ENCODE assay signal across 29 cellular contexts in genomic region chr4:129087516-129087915, GRCh38.
"Had no signal": no experiment of that assay in that cellular context is flagged by ENCODE, and none has a peak within 500 bp of the region (broad histone marks: within the 10 kb centered on the region; RNA-seq: fewer than 3 reads in every experiment).

No MANE protein-coding gene starts in this region.

- ATAC-seq: activated CD4-positive, alpha-beta T cell treated with anti-CD3 and anti-CD28 coated beads for 36 hours; activated CD4-positive, CD25-positive, alpha-beta regulatory T cell treated with anti-CD3 and anti-CD28 coated beads, Interleukin-2, amount 50 U/mL, for 24 hours; activated CD8-positive, alpha-beta memory T cell treated with anti-CD3 and anti-CD28 coated beads, Interleukin-2, amount 10 ng/mL, durations not matched to agents 7 days and 5 days; activated CD8-positive, alpha-beta T cell treated with anti-CD3 and anti-CD28 coated beads, Interleukin-2, amount 10 ng/mL, durations not matched to agents 7 days and 5 days; activated naive CD8-positive, alpha-beta T cell treated with anti-CD3 and anti-CD28 coated beads, Interleukin-2, amount 50 U/mL, for 24 hours; WTC11 had no signal

- DNase-seq: activated CD4-positive, alpha-beta memory T cell treated with anti-CD3 and anti-CD28 coated beads, Interleukin-2, amount 10 ng/mL, durations not matched to agents 7 days and 5 days; activated CD4-positive, alpha-beta T cell treated with anti-CD3 and anti-CD28 coated beads for 1 hour; activated CD4-positive, alpha-beta T cell treated with anti-CD3 and anti-CD28 coated beads for 36 hours; activated CD4-positive, alpha-beta T cell treated with anti-CD3 and anti-CD28 coated beads for 48 hours; activated CD4-positive, alpha-beta T cell treated with anti-CD3 and anti-CD28 coated beads, Interleukin-2, amount 10 ng/mL, durations not matched to agents 7 days and 5 days; activated CD4-positive, alpha-beta T cell treated with anti-CD3 and anti-CD28 coated beads, Interleukin-2, amount 50 U/mL, for 48 hours; activated CD4-positive, CD25-positive, alpha-beta regulatory T cell; activated CD8-positive, alpha-beta memory T cell treated with anti-CD3 and anti-CD28 coated beads for 24 hours; activated CD8-positive, alpha-beta memory T cell treated with anti-CD3 and anti-CD28 coated beads, Interleukin-2, amount 10 ng/mL, durations not matched to agents 7 days and 5 days; activated CD8-positive, alpha-beta memory T cell treated with anti-CD3 and anti-CD28 coated beads, Interleukin-2, amount 50 U/mL, for 48 hours; activated CD8-positive, alpha-beta T cell treated with anti-CD3 and anti-CD28 coated beads, Interleukin-2, amount 10 ng/mL, durations not matched to agents 7 days and 5 days; activated effector memory CD4-positive, alpha-beta T cell treated with Interleukin-2 at 50 U/mL for 16 hours; activated gamma-delta T cell; activated naive CD4-positive, alpha-beta T cell treated with anti-CD3 and anti-CD28 coated beads, Interleukin-2, amount 10 ng/mL, durations not matched to agents 7 days and 5 days; activated naive CD4-positive, alpha-beta T cell treated with Interleukin-2 at 50 U/mL for 16 hours; activated naive CD8-positive, alpha-beta T cell treated with anti-CD3 and anti-CD28 coated beads, Interleukin-2, amount 10 ng/mL, durations not matched to agents 7 days and 5 days; activated naive CD8-positive, alpha-beta T cell treated with anti-CD3 and anti-CD28 coated beads, Interleukin-2, amount 50 U/mL, for 24 hours; activated T-cell treated with anti-CD3 and anti-CD28 coated beads, Interleukin-2, amount 50 U/mL, for 24 hours; activated T-cell treated with anti-CD3 and anti-CD28 coated beads, Interleukin-2, amount 50 U/mL, for 48 hours; amygdala; anterior cingulate cortex; central memory CD4-positive, alpha-beta T cell; T-helper 2 cell; T-helper 9 cell; WERI-Rb-1 had no signal

- FAIRE-seq: TTC549 had no signal

- H3K27ac ChIP-seq: ascending aorta, WERI-Rb-1 had no signal

- H3K36me3 ChIP-seq: ascending aorta had no signal

- H3K27me3 ChIP-seq: ascending aorta had no signal

- H3K4me3 ChIP-seq: ascending aorta had no signal
